In genomic region chr4:49099831-49100444, GRCh38 we compare ENCODE assay signal across 8 cellular contexts.
DNase-seq lines count a peak whose midpoint lies in the region; ATAC-seq, FAIRE-seq and TF ChIP-seq lines count a peak whose summit lies in the region.
"Not testable (repeated sequence)": the region's sequence is repeated elsewhere in the genome, so short reads cannot be mapped to it uniquely, and the experiment has no call there.

No MANE protein-coding gene starts in this region.

- DNase-seq in Calu3; endodermal cell; HepG2 (ENCODE audit: low spot score): not testable (repeated sequence)
- DNase-seq in IMR-90 (peak; percentile 45), SK-MEL-5 (ENCODE audit: low read depth, low spot score) (peak; percentile 31), fibroblast of mammary gland (ENCODE audit: low read depth) (peak; percentile 58), mesendoderm (peak; percentile 57)

- H3K9me3 ChIP-seq in IMR-90 (ENCODE audit: control insufficient read depth, insufficient read depth, low read length): peaks cover 35% of the 10 kb centered on the region; the same call in 1 of the 2 replicates
- H3K9me3 ChIP-seq in endodermal cell (ENCODE audit: control insufficient read depth, low read length): peaks cover 73% of the 10 kb centered on the region
- peaks cover 73% of the 10 kb centered on the region for H3K9me3 ChIP-seq in HepG2 (ENCODE audit: low read length)
- H3K9me3 ChIP-seq in subcutaneous abdominal adipose tissue (ENCODE audit: control insufficient read depth in 5 of 5, low read length in 5 of 5): peaks cover 15 to 68% (median 59%) of the 10 kb centered on the region in 5 donors

- not testable (repeated sequence) for H3K36me3 Mint-ChIP-seq in Calu3 (ENCODE audit: insufficient read depth, unreplicated experiment)
- H3K36me3 Mint-ChIP-seq in endodermal cell (ENCODE audit: low read depth): peaks cover 61% of the 10 kb centered on the region

- FAIRE-seq in HepG2 (lab: Jason Lieb, UNC): not testable (repeated sequence)

- 59 to 100% methylated on average over 2 to 16 of the region's 16 CpGs for WGBS in IMR-90 (ENCODE audit: extremely low coverage in 2 of 2, insufficient read length in 1 of 2), 2 experiments
- WGBS in endodermal cell (ENCODE audit: insufficient coverage in 1 of 2, insufficient read length in 1 of 2), 2 experiments: 71% methylated on average over 14 to 16 of the region's 16 CpGs
- WGBS in HepG2 (ENCODE audit: low lambda C conversion rate): 8% methylated on average over 16 of the region's 16 CpGs
- WGBS in mesendoderm (ENCODE audit: extremely low coverage, insufficient coverage, low lambda C conversion rate): 100% methylated on average over 4 of the region's 16 CpGs

- not testable (repeated sequence) for H3K4me3 Mint-ChIP-seq in Calu3 (ENCODE audit: low read depth, unreplicated experiment); endodermal cell

- H3K4me1 ChIP-seq in IMR-90 (ENCODE audit: control insufficient read depth, insufficient read depth, low read length); endodermal cell (ENCODE audit: control insufficient read depth, insufficient read depth, low read length); HepG2 (ENCODE audit: insufficient read depth, low read length); mesendoderm (ENCODE audit: control insufficient read depth, low read depth, low read length); subcutaneous abdominal adipose tissue (ENCODE audit: control insufficient read depth in 5 of 5, insufficient read depth in 5 of 5, low read length in 5 of 5): not testable (repeated sequence)

- not testable (repeated sequence) for H3K9ac ChIP-seq in IMR-90 (ENCODE audit: low read depth, low read length); endodermal cell (ENCODE audit: extremely low read depth, low read length, poor library complexity, severe bottlenecking); HepG2 (ENCODE audit: insufficient read depth, low read depth, low read length); mesendoderm (ENCODE audit: low read length); subcutaneous abdominal adipose tissue (ENCODE audit: low read length in 5 of 5)

- H3K4me1 Mint-ChIP-seq in Calu3 (ENCODE audit: low read depth, unreplicated experiment); endodermal cell: not testable (repeated sequence)

- H3K9me3 Mint-ChIP-seq in Calu3 (ENCODE audit: low read depth, unreplicated experiment): peaks cover 64% of the 10 kb centered on the region
- peaks cover 86% of the 10 kb centered on the region for H3K9me3 Mint-ChIP-seq in endodermal cell

- TF ChIP-seq POLR2A in IMR-90 (IDR thresholded peaks at IDR 0.05; ENCODE audit: low read depth, low read length); HepG2 (IDR thresholded peaks at IDR 0.05; ENCODE audit: insufficient read depth in 1 of 2, low read depth in 2 of 2, low read length in 2 of 2): not testable (repeated sequence)

- not testable (repeated sequence) for H4K8ac ChIP-seq in IMR-90 (ENCODE audit: low read depth in 2 of 2, low read length in 2 of 2); mesendoderm (ENCODE audit: low read depth, low read length)

- H3K9me1 ChIP-seq in IMR-90 (ENCODE audit: insufficient read depth, low read length): not testable (repeated sequence)

- H3K27me3 ChIP-seq in IMR-90 (ENCODE audit: control insufficient read depth, insufficient read depth, low read length); endodermal cell (ENCODE audit: control insufficient read depth, insufficient read depth, low read length, poor library complexity, severe bottlenecking); HepG2 (ENCODE audit: control insufficient read depth in 1 of 2, insufficient read depth in 2 of 2, low read length in 2 of 2); mesendoderm (ENCODE audit: insufficient read depth, low read length, poor library complexity); subcutaneous abdominal adipose tissue (ENCODE audit: control insufficient read depth in 5 of 5, insufficient read depth in 4 of 5, low read length in 5 of 5): not testable (repeated sequence)

- intact Hi-C loops in Calu3 (cut with micrococcal nuclease; ENCODE audit: unreplicated experiment); IMR-90 (cut with micrococcal nuclease); HepG2 (cut with micrococcal nuclease; ENCODE audit: unreplicated experiment): not testable (repeated sequence)

- CTCF ChIA-PET in Calu3 (lab: Charles Lee); IMR-90 (lab: Yijun Ruan, JAX); HepG2 (lab: Yijun Ruan, JAX; ENCODE audit: low intra/inter-chr PET ratio, low total read pairs): not testable (repeated sequence)

- in situ Hi-C loops in IMR-90 (cut with MboI; ENCODE audit: low sequenced_read_pairs); SK-MEL-5 (cut with HindIII; ENCODE audit: low pct_unique_long_range_greater_than_20kb, low sequenced_read_pairs); HepG2 (cut with HindIII; ENCODE audit: extremely low pct_ligation_motif_present, low pct_unique_long_range_greater_than_20kb): not testable (repeated sequence)

- not testable (repeated sequence) for H3K23ac ChIP-seq in IMR-90 (ENCODE audit: low read depth, low read length); mesendoderm (ENCODE audit: low read length)

- H4K91ac ChIP-seq in IMR-90 (ENCODE audit: insufficient read depth, low read depth, low read length): not testable (repeated sequence)

- H3K27ac Mint-ChIP-seq in Calu3 (ENCODE audit: unreplicated experiment): peak overlapping the region; percentile 6
- H3K27ac Mint-ChIP-seq in endodermal cell: not testable (repeated sequence)

- H2BK120ac ChIP-seq in IMR-90 (ENCODE audit: low read depth, low read length); mesendoderm (ENCODE audit: low read depth, low read length): not testable (repeated sequence)

- not testable (repeated sequence) for H2AK5ac ChIP-seq in IMR-90 (ENCODE audit: low read depth, low read length); mesendoderm (ENCODE audit: low read length)

- not testable (repeated sequence) for H3K56ac ChIP-seq in IMR-90 (ENCODE audit: extremely low read depth, insufficient read depth, low read length); mesendoderm (ENCODE audit: low read length)

- H2AFZ ChIP-seq in IMR-90 (replicated peaks; ENCODE audit: low read length, poor library complexity); HepG2 (ENCODE audit: low read length): not testable (repeated sequence)

- dilution Hi-C loops in IMR-90 (cut with HindIII; ENCODE audit: low sequenced_read_pairs, unreplicated experiment): not testable (repeated sequence)

- H2AK9ac ChIP-seq in IMR-90 (replicated peaks; ENCODE audit: low read depth, low read length, poor library complexity): not testable (repeated sequence)

- POLR2A ChIA-PET in IMR-90 (lab: Charles Lee; ENCODE audit: unreplicated experiment); HepG2 (lab: Yijun Ruan, JAX): not testable (repeated sequence)

- H4K20me1 ChIP-seq in IMR-90 (ENCODE audit: insufficient read depth, low read length); HepG2 (ENCODE audit: insufficient read depth, low read length): not testable (repeated sequence)

- H3K4me2 ChIP-seq in IMR-90 (ENCODE audit: low read depth, low read length); HepG2 (ENCODE audit: low read depth, low read length); mesendoderm (ENCODE audit: low read length): not testable (repeated sequence)

- not testable (repeated sequence) for TF ChIP-seq EP300 in HepG2 (IDR thresholded peaks at IDR 0.05; ENCODE audit: low read depth in 2 of 2, low read length in 2 of 2); HepG2 (CRISPR knock-in tag; IDR thresholded peaks at IDR 0.05; ENCODE audit: borderline replicate concordance)

- not testable (repeated sequence) for H3K27ac ChIP-seq in IMR-90 (ENCODE audit: insufficient read depth, low read length); endodermal cell (ENCODE audit: low read depth, low read length); HepG2 (ENCODE audit: extremely low read length, insufficient read depth, low read length); mesendoderm (ENCODE audit: low read depth, low read length); subcutaneous abdominal adipose tissue (ENCODE audit: low read depth, low read length)

- H3K79me2 ChIP-seq in HepG2 (ENCODE audit: insufficient read depth, low read length); mesendoderm (ENCODE audit: control insufficient read depth, insufficient read depth, low read length): not testable (repeated sequence)

- not testable (repeated sequence) for H2BK20ac ChIP-seq in IMR-90 (ENCODE audit: low read depth, low read length)

- H3K79me1 ChIP-seq in IMR-90 (ENCODE audit: low read depth in 1 of 2, low read length in 2 of 2); mesendoderm (ENCODE audit: low read length): not testable (repeated sequence)

- not testable (repeated sequence) for H3K27me3 Mint-ChIP-seq in Calu3 (ENCODE audit: unreplicated experiment)
- H3K27me3 Mint-ChIP-seq in endodermal cell (ENCODE audit: insufficient read depth): peaks cover 16% of the 10 kb centered on the region

- not testable (repeated sequence) for BruUV-seq in Calu3 (replicated peaks; lab: Mats Ljungman, UMichigan); IMR-90 (replicated peaks; lab: Mats Ljungman, UMichigan); HepG2 (replicated peaks; lab: Mats Ljungman, UMichigan)

- TF ChIP-seq RAD21 in IMR-90 (IDR thresholded peaks at IDR 0.05; ENCODE audit: low read length); HepG2 (CRISPR knock-in tag; IDR thresholded peaks at IDR 0.05): not testable (repeated sequence)

- H2BK5ac ChIP-seq in IMR-90 (ENCODE audit: low read depth, low read length, poor library complexity, severe bottlenecking): peak overlapping the region; percentile 61
- not testable (repeated sequence) for H2BK5ac ChIP-seq in mesendoderm (ENCODE audit: low read length)

- not testable (repeated sequence) for H3K4ac ChIP-seq in IMR-90 (ENCODE audit: low read depth, low read length); mesendoderm (ENCODE audit: low read depth, low read length)

- not testable (repeated sequence) for H4K5ac ChIP-seq in IMR-90 (ENCODE audit: low read depth, low read length); mesendoderm (ENCODE audit: low read length)

- TF ChIP-seq CTCF in Calu3 (IDR thresholded peaks at IDR 0.05; ENCODE audit: unreplicated experiment); IMR-90 (conservative IDR thresholded peaks at IDR 0.05; ENCODE audit: low read depth, low read length); endodermal cell (conservative IDR thresholded peaks at IDR 0.05); fibroblast of mammary gland (conservative IDR thresholded peaks at IDR 0.05; ENCODE audit: control insufficient read depth, insufficient read depth, low read depth, low read length); HepG2 (CRISPR knock-in tag; IDR thresholded peaks at IDR 0.05): not testable (repeated sequence)

- H3K4me3 ChIP-seq in IMR-90 (ENCODE audit: insufficient read depth, low read depth, low read length); fibroblast of mammary gland (ENCODE audit: control insufficient read depth, low read depth, low read length); HepG2 (replicated peaks in 1 of 3; ENCODE audit: insufficient read depth in 1 of 3, low read depth in 2 of 3, low read length in 3 of 3): not testable (repeated sequence)
- H3K4me3 ChIP-seq in endodermal cell (ENCODE audit: low read length) (peak overlapping the region; percentile 68), mesendoderm (ENCODE audit: low read length) (peak overlapping the region; percentile 7), subcutaneous abdominal adipose tissue (ENCODE audit: low read depth in 1 of 5, low read length in 5 of 5) (peak overlapping the region in 4 of 5 donors; percentile 0 to 36 (median 18))

- not testable (repeated sequence) for H2BK15ac ChIP-seq in IMR-90 (ENCODE audit: low read depth, low read length); mesendoderm (replicated peaks; ENCODE audit: low read depth)

- ATAC-seq in IMR-90 (ENCODE audit: low read depth); HepG2: not testable (repeated sequence)

- H3K18ac ChIP-seq in IMR-90 (ENCODE audit: low read depth, low read length); mesendoderm (ENCODE audit: low read length): not testable (repeated sequence)

- H3K14ac ChIP-seq in IMR-90 (replicated peaks; ENCODE audit: low read depth, low read length): not testable (repeated sequence)

- H3K36me3 ChIP-seq in IMR-90 (ENCODE audit: control insufficient read depth, insufficient read depth, low read length); endodermal cell (ENCODE audit: control insufficient read depth, insufficient read depth, low read length); HepG2 (replicated peaks in 1 of 2; ENCODE audit: control insufficient read depth in 1 of 2, insufficient read depth in 2 of 2, low read length in 2 of 2); mesendoderm (ENCODE audit: control insufficient read depth, insufficient read depth, low read length); subcutaneous abdominal adipose tissue (ENCODE audit: control insufficient read depth in 5 of 5, insufficient read depth in 5 of 5, low read length in 5 of 5): not testable (repeated sequence)
